ENCODE assay signal across 8 cellular contexts in the genomic region with DNA sequence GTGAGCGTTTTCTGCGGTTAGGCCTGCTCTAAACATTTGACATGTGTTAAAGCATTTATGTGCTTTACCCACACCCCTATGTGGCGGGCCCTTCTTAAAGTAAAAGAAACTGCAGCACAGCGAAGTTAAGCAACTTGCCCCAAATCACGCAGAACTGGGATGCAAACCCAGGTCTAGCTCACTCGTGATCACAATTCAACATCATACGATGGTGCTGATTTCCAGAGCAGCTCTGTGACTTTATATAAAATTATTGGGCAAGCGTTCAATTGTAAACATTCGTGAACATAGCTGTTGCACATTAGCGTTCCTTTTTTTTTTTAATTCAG.
DNase-seq lines count a peak whose midpoint lies in the region; ATAC-seq and TF ChIP-seq lines count a peak whose summit lies in the region.

No MANE protein-coding gene starts in this region.

- H3K27ac ChIP-seq in KOPT-K1 (ENCODE audit: low read depth, low read length, poor library complexity, severe bottlenecking) (peak overlapping the region; percentile 95), coronary artery (peak overlapping the region; percentile 86 to 90)

- H3K27me3 ChIP-seq in mucosa of stomach (ENCODE audit: control insufficient read depth, insufficient read depth, low read length) = no peaks in the 10 kb centered on the region

- TF ChIP-seq CTCF in AG09309 (IDR thresholded peaks at IDR 0.05; ENCODE audit: control insufficient read depth, insufficient read depth, low read depth, low read length, missing control alignments) = no peak
- no peak for TF ChIP-seq CTCF in coronary artery (IDR thresholded peaks at IDR 0.05)

- DNase-seq in AG09309 (ENCODE audit: low read depth) = no peak
- no peak for DNase-seq in coronary artery (ENCODE audit: low spot score)
- DNase-seq in activated effector memory CD4-positive, alpha-beta T cell treated with anti-CD3 and anti-CD28 coated beads, Interleukin-2, amount 50 U/mL, for 16 hours = no peak
- DNase-seq in NCI-H2107 treated with DMSO at 0.1 percent for 48 hours (lab: John Stamatoyannopoulos, UW; ENCODE audit: unreplicated experiment) = no peak

- H3K4me1 ChIP-seq in mucosa of stomach (ENCODE audit: control insufficient read depth, insufficient read depth, low read length) = no peaks in the 10 kb centered on the region

- H3K4me3 ChIP-seq in AG09309 (ENCODE audit: control insufficient read depth, low read depth, low read length) (peak overlapping the region; percentile 58), coronary artery (peak overlapping the region; percentile 65), mucosa of stomach (ENCODE audit: low read length) (peak overlapping the region; percentile 72)

- no peaks in the 10 kb centered on the region for H3K36me3 ChIP-seq in KOPT-K1 (ENCODE audit: insufficient read depth, low read length)
- no peaks in the 10 kb centered on the region for H3K36me3 ChIP-seq in mucosa of stomach (ENCODE audit: control insufficient read depth, insufficient read depth, low read length)

- H3K9me3 ChIP-seq in KOPT-K1 (ENCODE audit: insufficient read depth, low read length, poor library complexity, severe bottlenecking) (no peaks in the 10 kb centered on the region), mucosa of stomach (ENCODE audit: control insufficient read depth, low read length) (no peaks in the 10 kb centered on the region)

- peak overlapping the region; percentile 86 for H3K9ac ChIP-seq in mucosa of stomach (ENCODE audit: low read length)

- no peak for ATAC-seq in HG03025 (IDR thresholded peaks at IDR 0.05; ENCODE audit: low FRiP score, unreplicated experiment)
- ATAC-seq in HG02588 (IDR thresholded peaks at IDR 0.05; ENCODE audit: unreplicated experiment) = no peak
